13 cellular contexts compared by ENCODE assay signal in the genomic region with DNA sequence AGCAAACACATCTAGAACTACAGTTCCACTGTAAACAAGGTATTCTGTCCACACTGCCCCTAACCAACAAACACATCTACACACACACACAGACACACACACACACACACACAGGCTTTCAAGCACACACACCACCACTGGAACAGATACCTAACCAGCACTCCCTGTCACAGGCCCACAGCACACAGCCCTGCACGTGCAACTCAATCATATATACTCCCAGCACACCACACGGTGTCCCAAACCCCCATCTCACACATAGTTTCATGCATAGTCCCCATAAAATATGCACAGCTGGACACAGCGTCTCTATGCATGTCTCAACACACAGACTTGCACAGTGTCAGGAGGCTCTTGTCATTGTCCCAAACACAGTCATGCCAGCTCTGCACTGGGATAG. TPM values are rescaled to one million over a fixed set of nuclear protein-coding genes. Genes with fewer than 3 reads are reported as not detected.
DNase-seq lines count a peak whose midpoint lies in the region; ATAC-seq, FAIRE-seq and TF ChIP-seq lines count a peak whose summit lies in the region.
"Had no signal": no experiment of that assay in that cellular context is flagged by ENCODE, and none has a peak within 500 bp of the region (broad histone marks: within the 10 kb centered on the region; RNA-seq: fewer than 3 reads in every experiment).

No MANE protein-coding gene starts in this region.

- no peaks in the 10 kb centered on the region for H3K36me3 Mint-ChIP-seq in activated CD4-positive, alpha-beta T cell treated with anti-CD3 and anti-CD28 coated beads, Interleukin-2, amount 10 ng/mL, durations not matched to agents 7 days and 5 days (ENCODE audit: low read depth)
- H3K36me3 Mint-ChIP-seq in type B pancreatic cell = no peaks in the 10 kb centered on the region
- no peaks in the 10 kb centered on the region for H3K36me3 Mint-ChIP-seq in naive thymus-derived CD4-positive, alpha-beta T cell

- POLR2A ChIA-PET in activated CD4-positive, alpha-beta T cell treated with anti-CD3 and anti-CD28 coated beads, Interleukin-2, amount 10 ng/mL, durations not matched to agents 7 days and 5 days (lab: Charles Lee) = no interaction called here
- POLR2A ChIA-PET in naive thymus-derived CD4-positive, alpha-beta T cell (lab: Charles Lee) = interaction anchor here (0.7 to 2.9 kb wide), 3 partner anchors 285 to 297 kb away, joined by 3 to 26 read pairs (median 3); no protein-coding TSS in a partner anchor

- H3K27me3 ChIP-seq in RWPE2 (ENCODE audit: insufficient read depth, poor library complexity, severe bottlenecking) (no peaks in the 10 kb centered on the region), keratinocyte (ENCODE audit: control insufficient read depth, extremely low read depth, insufficient read depth, low read length) (no peaks in the 10 kb centered on the region)
- peaks cover 0 to 3% of the 10 kb centered on the region in 2 donors for H3K27me3 ChIP-seq in naive thymus-derived CD4-positive, alpha-beta T cell (ENCODE audit: control insufficient read depth in 2 of 2, insufficient read depth in 2 of 2, low read length in 2 of 2)
- H3K27me3 ChIP-seq: SJCRH30 had no signal

- peaks cover 23% of the 10 kb centered on the region for H3K4me1 Mint-ChIP-seq in activated CD4-positive, alpha-beta T cell treated with anti-CD3 and anti-CD28 coated beads, Interleukin-2, amount 10 ng/mL, durations not matched to agents 7 days and 5 days
- H3K4me1 Mint-ChIP-seq in type B pancreatic cell (ENCODE audit: unreplicated experiment) = peaks cover 40% of the 10 kb centered on the region
- peaks cover 15 to 28% (median 26%) of the 10 kb centered on the region in 7 donors for H3K4me1 Mint-ChIP-seq in naive thymus-derived CD4-positive, alpha-beta T cell

- H3K27me3 Mint-ChIP-seq in activated CD4-positive, alpha-beta T cell treated with anti-CD3 and anti-CD28 coated beads, Interleukin-2, amount 10 ng/mL, durations not matched to agents 7 days and 5 days = peaks cover 15% of the 10 kb centered on the region
- H3K27me3 Mint-ChIP-seq in type B pancreatic cell = peaks cover 25% of the 10 kb centered on the region
- peaks cover 0 to 32% (median 8%) of the 10 kb centered on the region in 5 donors for H3K27me3 Mint-ChIP-seq in naive thymus-derived CD4-positive, alpha-beta T cell

- H3K4me2 ChIP-seq in keratinocyte (ENCODE audit: control insufficient read depth, extremely low read depth, insufficient read depth, low read depth, low read length) = no peak overlapping the region

- H3K36me3 ChIP-seq in RWPE2 (ENCODE audit: low read depth) (no peaks in the 10 kb centered on the region), keratinocyte (ENCODE audit: control insufficient read depth in 2 of 2, extremely low read depth in 1 of 2, insufficient read depth in 2 of 2, low read length in 2 of 2) (no peaks in the 10 kb centered on the region)
- no peaks in the 10 kb centered on the region for H3K36me3 ChIP-seq in naive thymus-derived CD4-positive, alpha-beta T cell (ENCODE audit: control insufficient read depth in 2 of 3, insufficient read depth in 3 of 3, low read length in 3 of 3)
- H3K36me3 ChIP-seq: SJCRH30 had no signal

- H3K27ac Mint-ChIP-seq in activated CD4-positive, alpha-beta T cell treated with anti-CD3 and anti-CD28 coated beads, Interleukin-2, amount 10 ng/mL, durations not matched to agents 7 days and 5 days = peak overlapping the region; percentile 10
- peak overlapping the region; percentile 82 for H3K27ac Mint-ChIP-seq in type B pancreatic cell
- peak overlapping the region in 1 of 9 donors; percentile 17 for H3K27ac Mint-ChIP-seq in naive thymus-derived CD4-positive, alpha-beta T cell

- H2AFZ ChIP-seq in keratinocyte (ENCODE audit: control insufficient read depth, low read length) = no peak overlapping the region

- dilution Hi-C loops in keratinocyte (cut with MboI; ENCODE audit: extremely low pct_ligation_motif_present, low sequenced_read_pairs) = no loop called here

- no peaks in the 10 kb centered on the region for H3K9me3 Mint-ChIP-seq in activated CD4-positive, alpha-beta T cell treated with anti-CD3 and anti-CD28 coated beads, Interleukin-2, amount 10 ng/mL, durations not matched to agents 7 days and 5 days
- H3K9me3 Mint-ChIP-seq in type B pancreatic cell = no peaks in the 10 kb centered on the region
- H3K9me3 Mint-ChIP-seq in naive thymus-derived CD4-positive, alpha-beta T cell = no peaks in the 10 kb centered on the region
- H3K9me3 Mint-ChIP-seq: CD14-positive monocyte had no signal

- H3K4me3 ChIP-seq in RWPE2 (ENCODE audit: severe bottlenecking) (no peak overlapping the region), keratinocyte (ENCODE audit: control insufficient read depth in 2 of 3, extremely low read depth in 1 of 3, insufficient read depth in 2 of 3, low read depth in 1 of 3, low read length in 3 of 3) (no peak overlapping the region)
- no peak overlapping the region for H3K4me3 ChIP-seq in naive thymus-derived CD4-positive, alpha-beta T cell (ENCODE audit: low read length)
- H3K4me3 ChIP-seq: SJCRH30 had no signal

- intact Hi-C loops in naive thymus-derived CD4-positive, alpha-beta T cell (cut with micrococcal nuclease) = loop anchor here in 1 of 2 donors (5.0 kb wide), 1 partner anchor 485 kb away; no protein-coding TSS in a partner anchor

- no peak for DNase-seq in activated CD4-positive, alpha-beta T cell treated with anti-CD3 and anti-CD28 coated beads, Interleukin-2, amount 10 ng/mL, durations not matched to agents 7 days and 5 days
- DNase-seq in activated CD4-positive, alpha-beta T cell treated with anti-CD3 and anti-CD28 coated beads, Interleukin-2, amount 50 U/mL, for 48 hours = no peak
- no peak for DNase-seq in RWPE2 (ENCODE audit: low spot score)
- DNase-seq in keratinocyte (ENCODE audit: low read depth, low spot score) = no peak
- no peak for DNase-seq in type B pancreatic cell (ENCODE audit: extremely low spot score, unreplicated experiment)
- DNase-seq in naive thymus-derived CD4-positive, alpha-beta T cell = no peak
- DNase-seq: GDM1 had no signal

- no peaks in the 10 kb centered on the region for H3K9me3 ChIP-seq in RWPE2 (ENCODE audit: severe bottlenecking)
- H3K9me3 ChIP-seq in keratinocyte (ENCODE audit: control insufficient read depth, low read depth, low read length) = no peaks in the 10 kb centered on the region
- no peaks in the 10 kb centered on the region for H3K9me3 ChIP-seq in naive thymus-derived CD4-positive, alpha-beta T cell (ENCODE audit: control insufficient read depth in 2 of 3, low read length in 3 of 3)
- H3K9me3 ChIP-seq: SJCRH30 had no signal

- no peak overlapping the region for H3K4me3 Mint-ChIP-seq in activated CD4-positive, alpha-beta T cell treated with anti-CD3 and anti-CD28 coated beads, Interleukin-2, amount 10 ng/mL, durations not matched to agents 7 days and 5 days
- peak overlapping the region; percentile 65 for H3K4me3 Mint-ChIP-seq in type B pancreatic cell
- H3K4me3 Mint-ChIP-seq in naive thymus-derived CD4-positive, alpha-beta T cell = peak overlapping the region in 1 of 10 donors; percentile 54
- H3K4me3 Mint-ChIP-seq: CD14-positive monocyte had no signal

- H3K79me2 ChIP-seq in keratinocyte (ENCODE audit: control insufficient read depth, insufficient read depth, low read length) = no peaks in the 10 kb centered on the region

- no peak for TF ChIP-seq CTCF in RWPE2 (IDR thresholded peaks at IDR 0.05; ENCODE audit: poor library complexity, severe bottlenecking)
- TF ChIP-seq CTCF in keratinocyte (optimal IDR thresholded peaks at IDR 0.05 in 1 of 3, IDR thresholded peaks at IDR 0.05 in 1 of 3, conservative IDR thresholded peaks at IDR 0.05 in 1 of 3; ENCODE audit: extremely low read depth in 1 of 3, insufficient read depth in 2 of 3, low read length in 3 of 3) = no peak
- no peak for TF ChIP-seq CTCF in type B pancreatic cell (conservative IDR thresholded peaks at IDR 0.05)

- H3K9ac ChIP-seq in keratinocyte (ENCODE audit: control insufficient read depth, extremely low read depth, insufficient read depth, low read length) = peak overlapping the region; percentile 43
- H3K9ac ChIP-seq: KMS-11 had no signal

- H3K9me1 ChIP-seq in keratinocyte (ENCODE audit: control insufficient read depth, extremely low read depth, insufficient read depth, low read length) = no peaks in the 10 kb centered on the region

- H4K20me1 ChIP-seq in keratinocyte (ENCODE audit: control insufficient read depth, extremely low read depth, insufficient read depth, low read length) = no peaks in the 10 kb centered on the region

- peak overlapping the region; percentile 27 for H3K27ac ChIP-seq in RWPE2 (ENCODE audit: poor library complexity, severe bottlenecking)
- peak overlapping the region; percentile 77 for H3K27ac ChIP-seq in keratinocyte (ENCODE audit: control insufficient read depth, insufficient read depth, low read length)
- H3K27ac ChIP-seq in naive thymus-derived CD4-positive, alpha-beta T cell (ENCODE audit: low read depth, low read length) = no peak overlapping the region
- H3K27ac ChIP-seq: KMS-11, SJCRH30 had no signal

- CTCF ChIA-PET in activated CD4-positive, alpha-beta T cell treated with anti-CD3 and anti-CD28 coated beads, Interleukin-2, amount 10 ng/mL, durations not matched to agents 7 days and 5 days (lab: Charles Lee) = interaction anchor here (0.6 to 1.2 kb wide), 3 partner anchors 108 to 296 kb away, joined by 3 read pairs; no protein-coding TSS in a partner anchor
- CTCF ChIA-PET in naive thymus-derived CD4-positive, alpha-beta T cell (lab: Charles Lee) = interaction anchor here (0.5 to 22.1 kb wide), 13 partner anchors 96 to 608 kb away, joined by 3 to 731 read pairs (median 4); a partner anchor contains a TSS

- no peak for FAIRE-seq in keratinocyte (lab: Jason Lieb, UNC)

- ATAC-seq in RWPE2 (ENCODE audit: low read depth) (no peak), HG03571 (IDR thresholded peaks at IDR 0.05; ENCODE audit: unreplicated experiment) (no peak), HG02571 (IDR thresholded peaks at IDR 0.05; ENCODE audit: unreplicated experiment) (no peak)
- ATAC-seq in naive thymus-derived CD4-positive, alpha-beta T cell = no peak

- H3K4me1 ChIP-seq in RWPE2 (ENCODE audit: insufficient read depth, poor library complexity, severe bottlenecking) = peaks cover 40% of the 10 kb centered on the region
- H3K4me1 ChIP-seq in keratinocyte (ENCODE audit: control insufficient read depth, extremely low read depth, insufficient read depth, low read length) = peaks cover 69% of the 10 kb centered on the region
- peaks cover 6 to 8% of the 10 kb centered on the region in 2 donors for H3K4me1 ChIP-seq in naive thymus-derived CD4-positive, alpha-beta T cell (ENCODE audit: control insufficient read depth in 2 of 2, insufficient read depth in 2 of 2, low read length in 2 of 2)

RNA-seq across cellular contexts. Expression of a gene that starts 27.6 kb away (rescaled TPM):
- total RNA-seq in activated CD4-positive, alpha-beta T cell treated with anti-CD3 and anti-CD28 coated beads, Interleukin-2, amount 10 ng/mL, durations not matched to agents 7 days and 5 days = under 1 TPM; 0.15 to 0.57 TPM
- polyA plus RNA-seq in keratinocyte = 151 to 286 TPM (median 160 TPM) in 3 replicates
- polyA plus RNA-seq in keratinocyte (2011; ENCODE audit: low read depth) = 51.4 TPM
- 114 and 155 TPM in 2 replicates for polyA plus RNA-seq in keratinocyte (2011; cell fraction: cytosol; rRNA removed)
- 76.6 and 90.5 TPM in 2 replicates for polyA plus RNA-seq in keratinocyte (2011; cell fraction: nucleus; rRNA removed)
- 22.4 and 298 TPM in 2 replicates for polyA plus RNA-seq in keratinocyte (2012; ENCODE audit: low replicate concordance)
- polyA minus RNA-seq in keratinocyte = 144 to 245 TPM (median 179 TPM) in 3 replicates
- 273 TPM for polyA minus RNA-seq in keratinocyte (2011; cell fraction: cytosol; rRNA and poly(A)+ RNA removed)
- polyA minus RNA-seq in keratinocyte (2011; cell fraction: nucleus; rRNA and poly(A)+ RNA removed) = 68.3 and 75.2 TPM in 2 replicates
- 768 and 2,227 TPM in 2 replicates for total RNA-seq in type B pancreatic cell (ENCODE audit: low replicate concordance)
- under 1 TPM in 4 of 5 experiments, not detected in 1; 0.15 to 0.62 (median 0.59) TPM for total RNA-seq in naive thymus-derived CD4-positive, alpha-beta T cell
- polyA plus RNA-seq in naive thymus-derived CD4-positive, alpha-beta T cell = under 1 TPM in 1 of 2 donors, not detected in 1; 0.09 TPM

RNA-seq across cellular contexts. Expression of a gene that starts 28.4 kb away (rescaled TPM):
- not detected for total RNA-seq in activated CD4-positive, alpha-beta T cell treated with anti-CD3 and anti-CD28 coated beads, Interleukin-2, amount 10 ng/mL, durations not matched to agents 7 days and 5 days
- polyA plus RNA-seq in keratinocyte = 0.49 to 1.7 TPM (median 0.96 TPM) in 3 replicates
- polyA plus RNA-seq in keratinocyte (2011; ENCODE audit: low read depth) = 39.4 TPM
- polyA plus RNA-seq in keratinocyte (2011; cell fraction: cytosol; rRNA removed) = 0.87 and 0.90 TPM in 2 replicates
- 1.4 and 2.9 TPM in 2 replicates for polyA plus RNA-seq in keratinocyte (2011; cell fraction: nucleus; rRNA removed)
- polyA plus RNA-seq in keratinocyte (2012; ENCODE audit: low replicate concordance) = 0.80 and 78.3 TPM in 2 replicates
- polyA minus RNA-seq in keratinocyte = 0.66 to 4.6 TPM (median 0.77 TPM) in 3 replicates
- not detected for polyA minus RNA-seq in keratinocyte (2011; cell fraction: cytosol; rRNA and poly(A)+ RNA removed)
- polyA minus RNA-seq in keratinocyte (2011; cell fraction: nucleus; rRNA and poly(A)+ RNA removed) = 1.5 and 3.5 TPM in 2 replicates
- 14.7 and 29.1 TPM in 2 replicates for total RNA-seq in type B pancreatic cell (ENCODE audit: low replicate concordance)
- not detected for total RNA-seq in naive thymus-derived CD4-positive, alpha-beta T cell
- not detected for polyA plus RNA-seq in naive thymus-derived CD4-positive, alpha-beta T cell
- total RNA-seq: A172, SJCRH30 had no signal
- polyA plus RNA-seq: CD14-positive monocyte had no signal

RNA-seq across cellular contexts. Expression of a gene that starts 43.1 kb away (rescaled TPM):
- total RNA-seq in activated CD4-positive, alpha-beta T cell treated with anti-CD3 and anti-CD28 coated beads, Interleukin-2, amount 10 ng/mL, durations not matched to agents 7 days and 5 days = not detected
- 0.09 to 0.22 TPM (median 0.12 TPM) in 3 replicates for polyA plus RNA-seq in keratinocyte
- polyA plus RNA-seq in keratinocyte (2011; ENCODE audit: low read depth) = 4.6 TPM
- polyA plus RNA-seq in keratinocyte (2011; cell fraction: cytosol; rRNA removed) = 0.07 and 0.12 TPM in 2 replicates
- polyA plus RNA-seq in keratinocyte (2011; cell fraction: nucleus; rRNA removed) = 1.0 TPM in 2 replicates
- polyA plus RNA-seq in keratinocyte (2012; ENCODE audit: low replicate concordance) = 0.10 and 4.8 TPM in 2 replicates
- polyA minus RNA-seq in keratinocyte = 0.20 to 0.29 TPM in 2 of 3 replicates, not detected in the other
- polyA minus RNA-seq in keratinocyte (2011; cell fraction: cytosol; rRNA and poly(A)+ RNA removed) = not detected
- 0.63 TPM in 1 of 2 replicates, not detected in the other for polyA minus RNA-seq in keratinocyte (2011; cell fraction: nucleus; rRNA and poly(A)+ RNA removed)
- total RNA-seq in type B pancreatic cell (ENCODE audit: low replicate concordance) = not detected in 2 replicates
- total RNA-seq in naive thymus-derived CD4-positive, alpha-beta T cell = not detected
- polyA plus RNA-seq in naive thymus-derived CD4-positive, alpha-beta T cell = not detected
- total RNA-seq: SJCRH30 had no signal
- polyA plus RNA-seq: CD14-positive monocyte had no signal

Comparison
In these comparisons a context has a peak if more than half of its experiments do, and no peak if none do; other contexts are left out.
1. RNA of a gene that starts 27.6 kb away (total RNA-seq): 768 to 2,227 TPM in type B pancreatic cell; 0.15 to 0.57 TPM in activated CD4-positive, alpha-beta T cell treated with anti-CD3 and anti-CD28 coated beads, Interleukin-2, amount 10 ng/mL, durations not matched to agents 7 days and 5 days and 0.15 to 0.62 TPM in naive thymus-derived CD4-positive, alpha-beta T cell; every median in the first group is over 100 times any median in the second.
2. RNA of a gene that starts 28.4 kb away (total RNA-seq): 14.7 to 29.1 TPM in type B pancreatic cell; not detected in activated CD4-positive, alpha-beta T cell treated with anti-CD3 and anti-CD28 coated beads, Interleukin-2, amount 10 ng/mL, durations not matched to agents 7 days and 5 days and not detected in naive thymus-derived CD4-positive, alpha-beta T cell; every median in the first group is over 10 times any median in the second.